ENCODE assay signal across 10 cellular contexts in genomic region chr17:850828-851759, GRCh38.
DNase-seq lines count a peak whose midpoint lies in the region; ATAC-seq and TF ChIP-seq lines count a peak whose summit lies in the region.
"Had no signal": no experiment of that assay in that cellular context is flagged by ENCODE, and none has a peak within 500 bp of the region (broad histone marks: within the 10 kb centered on the region; RNA-seq: fewer than 3 reads in every experiment).

No MANE protein-coding gene starts in this region.

- H3K27me3 Mint-ChIP-seq in chondrocyte (ENCODE audit: low read depth): no peaks in the 10 kb centered on the region

- no peaks in the 10 kb centered on the region for H3K36me3 Mint-ChIP-seq in chondrocyte (ENCODE audit: low read depth)

- no peaks in the 10 kb centered on the region for H3K9me3 Mint-ChIP-seq in chondrocyte (ENCODE audit: low read depth)

- DNase-seq in HCEC 1CT: peak; percentile 60
- no peak for DNase-seq in chondrocyte (ENCODE audit: low spot score)
- no peak for DNase-seq in hepatocyte (ENCODE audit: low spot score)
- no peak for DNase-seq in DMS79 (lab: John Stamatoyannopoulos, UW)
- no peak for DNase-seq in NCI-H82 treated with DMSO at 0.1 percent for 48 hours (lab: John Stamatoyannopoulos, UW; ENCODE audit: unreplicated experiment)
- DNase-seq in effector memory CD4-positive, alpha-beta T cell: no peak
- DNase-seq: activated CD4-positive, alpha-beta T cell treated with anti-CD3 and anti-CD28 coated beads, Interleukin-2, amount 50 U/mL, for 48 hours; NCI-H187 had no signal

- peak overlapping the region; percentile 67 for H3K9ac ChIP-seq in skeletal muscle satellite cell (ENCODE audit: low read depth, low read length)

- H3K4me3 ChIP-seq in hepatocyte (no peak overlapping the region), skeletal muscle satellite cell (ENCODE audit: low read length) (peak overlapping the region; percentile 46)
- no peak overlapping the region for H3K4me3 ChIP-seq in effector memory CD4-positive, alpha-beta T cell (ENCODE audit: insufficient read depth, low read depth, low read length, poor library complexity, severe bottlenecking)

- peak overlapping the region; percentile 48 for H3K4me3 Mint-ChIP-seq in chondrocyte (ENCODE audit: unreplicated experiment)

- H3K27me3 ChIP-seq in hepatocyte: no peaks in the 10 kb centered on the region
- H3K27me3 ChIP-seq in skeletal muscle satellite cell (ENCODE audit: control insufficient read depth, insufficient read depth, low read length): peaks cover 30% of the 10 kb centered on the region
- H3K27me3 ChIP-seq in effector memory CD4-positive, alpha-beta T cell (replicated peaks; ENCODE audit: control insufficient read depth, insufficient read depth, low read length, poor library complexity, severe bottlenecking): peaks cover 9% of the 10 kb centered on the region

- H3K4me2 ChIP-seq in hepatocyte (peak overlapping the region; percentile 68), skeletal muscle satellite cell (ENCODE audit: low read length) (peak overlapping the region; percentile 74)

- H4K20me1 ChIP-seq in hepatocyte (ENCODE audit: insufficient read depth, poor library complexity, severe bottlenecking): peaks cover 12% of the 10 kb centered on the region

- peaks cover 59% of the 10 kb centered on the region for H3K4me1 Mint-ChIP-seq in chondrocyte (ENCODE audit: low read depth)

- H3K36me3 ChIP-seq in hepatocyte (replicated peaks; ENCODE audit: insufficient read depth, low read depth) (no peaks in the 10 kb centered on the region), skeletal muscle satellite cell (ENCODE audit: insufficient read depth, low read length) (no peaks in the 10 kb centered on the region)
- no peaks in the 10 kb centered on the region for H3K36me3 ChIP-seq in effector memory CD4-positive, alpha-beta T cell (ENCODE audit: control insufficient read depth, insufficient read depth, low read length)

- peak overlapping the region; percentile 87 for H3K27ac Mint-ChIP-seq in chondrocyte (ENCODE audit: unreplicated experiment)

- H3K4me1 ChIP-seq in hepatocyte (ENCODE audit: insufficient read depth) (peaks cover 31% of the 10 kb centered on the region), skeletal muscle satellite cell (ENCODE audit: control insufficient read depth, insufficient read depth, low read length) (peaks cover 17% of the 10 kb centered on the region)
- peaks cover 7% of the 10 kb centered on the region for H3K4me1 ChIP-seq in effector memory CD4-positive, alpha-beta T cell (ENCODE audit: control insufficient read depth, insufficient read depth, low read length, poor library complexity, severe bottlenecking)

- WGBS in hepatocyte (ENCODE audit: low lambda C conversion rate, missing lambda C conversion rate): 52% methylated on average over 32 of the region's 32 CpGs

- no peak for TF ChIP-seq CTCF in chondrocyte (IDR thresholded peaks at IDR 0.05)
- TF ChIP-seq CTCF in hepatocyte (IDR thresholded peaks at IDR 0.05; ENCODE audit: poor library complexity): no peak

- H3K9me3 ChIP-seq in hepatocyte (ENCODE audit: low read depth) (no peaks in the 10 kb centered on the region), skeletal muscle satellite cell (replicated peaks; ENCODE audit: low read length) (no peaks in the 10 kb centered on the region)
- no peaks in the 10 kb centered on the region for H3K9me3 ChIP-seq in effector memory CD4-positive, alpha-beta T cell (ENCODE audit: control insufficient read depth, low read length)

- H3K79me2 ChIP-seq in hepatocyte: peaks cover 82% of the 10 kb centered on the region

- no peak for ATAC-seq in GM18870 (IDR thresholded peaks at IDR 0.05; ENCODE audit: unreplicated experiment)

- no peak overlapping the region for H2AFZ ChIP-seq in hepatocyte

- H3K9me2 ChIP-seq in hepatocyte (replicated peaks; ENCODE audit: insufficient read depth): no peaks in the 10 kb centered on the region

- H3K27ac ChIP-seq in hepatocyte: peak overlapping the region; percentile 83
- no peak overlapping the region for H3K27ac ChIP-seq in effector memory CD4-positive, alpha-beta T cell (ENCODE audit: insufficient read depth, low read length, poor library complexity, severe bottlenecking)
